In genomic region chr20:17557675-17558006, GRCh38 we compare ENCODE assay signal across 9 cellular contexts. TPM values are rescaled to one million over a fixed set of nuclear protein-coding genes. Genes with fewer than 3 reads are reported as not detected.
DNase-seq lines count a peak whose midpoint lies in the region; ATAC-seq, FAIRE-seq and TF ChIP-seq lines count a peak whose summit lies in the region.
"Had no signal": no experiment of that assay in that cellular context is flagged by ENCODE, and none has a peak within 500 bp of the region (broad histone marks: within the 10 kb centered on the region; RNA-seq: fewer than 3 reads in every experiment).

No MANE protein-coding gene starts in this region.

- TF ChIP-seq RAD21 in HepG2 (CRISPR knock-in tag; IDR thresholded peaks at IDR 0.05): no peak
- no peak for TF ChIP-seq RAD21 in liver (IDR thresholded peaks at IDR 0.05)

- no peak overlapping the region for H3K4me3 Mint-ChIP-seq in CD4-positive, alpha-beta memory T cell

- H3K4me3 ChIP-seq in HepG2 (replicated peaks in 1 of 3; ENCODE audit: insufficient read depth in 1 of 3, low read depth in 2 of 3, low read length in 3 of 3): no peak overlapping the region; a peak in 1 of 6 replicates
- H3K4me3 ChIP-seq in right lobe of liver: no peak overlapping the region
- no peak overlapping the region for H3K4me3 ChIP-seq in liver (ENCODE audit: low read depth in 1 of 3, low read length in 3 of 3)
- no peak overlapping the region for H3K4me3 ChIP-seq in aorta (ENCODE audit: low read length in 2 of 2)
- H3K4me3 ChIP-seq in CD4-positive, alpha-beta memory T cell (ENCODE audit: low read length in 2 of 2): no peak overlapping the region

- in situ Hi-C loops in HepG2 (cut with HindIII; ENCODE audit: extremely low pct_ligation_motif_present, low pct_unique_long_range_greater_than_20kb): no loop called here

- H3K27ac ChIP-seq in HepG2 (ENCODE audit: extremely low read length, insufficient read depth, low read length): no peak overlapping the region
- H3K27ac ChIP-seq in right lobe of liver: peak overlapping the region in 1 of 3 donors; percentile 19
- H3K27ac ChIP-seq in liver (ENCODE audit: low read depth in 1 of 2, low read length in 2 of 2): peak overlapping the region; percentile 2 to 29
- H3K27ac ChIP-seq in aorta (ENCODE audit: low read depth in 1 of 2, low read length in 2 of 2): peak overlapping the region; percentile 85 to 98
- no peak overlapping the region for H3K27ac ChIP-seq in CD4-positive, alpha-beta memory T cell (ENCODE audit: low read depth, low read length)

- no peaks in the 10 kb centered on the region for H3K36me3 ChIP-seq in HepG2 (replicated peaks in 1 of 2; ENCODE audit: control insufficient read depth in 1 of 2, insufficient read depth in 2 of 2, low read length in 2 of 2)
- H3K36me3 ChIP-seq in right lobe of liver: no peaks in the 10 kb centered on the region
- no peaks in the 10 kb centered on the region for H3K36me3 ChIP-seq in liver (ENCODE audit: control insufficient read depth in 4 of 4, insufficient read depth in 3 of 4, low read depth in 1 of 4, low read length in 3 of 4)
- H3K36me3 ChIP-seq in aorta (ENCODE audit: control insufficient read depth in 1 of 2, insufficient read depth in 2 of 2, low read length in 1 of 2): no peaks in the 10 kb centered on the region
- no peaks in the 10 kb centered on the region for H3K36me3 ChIP-seq in CD4-positive, alpha-beta memory T cell (ENCODE audit: insufficient read depth, low read length)

- POLR2A ChIA-PET in HepG2 (lab: Yijun Ruan, JAX): interaction anchor here (0.9 to 6.6 kb wide), 2 partner anchors 13 to 15 kb away, joined by 3 to 33 read pairs; partner anchors contain the start of gene DSTN
- POLR2A ChIA-PET in CD4-positive, alpha-beta memory T cell (lab: Charles Lee; ENCODE audit: partially characterized antibody): interaction anchor here (1.2 to 2.5 kb wide), 2 partner anchors 13 to 53 kb away, joined by 4 to 8 read pairs; partner anchors contain the start of gene DSTN

- no peak overlapping the region for H2AFZ ChIP-seq in HepG2 (ENCODE audit: low read length)

- H3K9me3 ChIP-seq in HepG2 (ENCODE audit: low read length): no peaks in the 10 kb centered on the region
- no peaks in the 10 kb centered on the region for H3K9me3 ChIP-seq in right lobe of liver
- no peaks in the 10 kb centered on the region for H3K9me3 ChIP-seq in liver (ENCODE audit: control insufficient read depth in 4 of 4, low read length in 3 of 4)
- H3K9me3 ChIP-seq in aorta (ENCODE audit: control insufficient read depth, low read length): no peaks in the 10 kb centered on the region
- H3K9me3 ChIP-seq in CD4-positive, alpha-beta memory T cell (ENCODE audit: control insufficient read depth in 1 of 2, low read length in 2 of 2): no peaks in the 10 kb centered on the region

- H3K79me2 ChIP-seq in HepG2 (ENCODE audit: insufficient read depth, low read length): no peaks in the 10 kb centered on the region

- no peaks in the 10 kb centered on the region for H3K36me3 Mint-ChIP-seq in CD4-positive, alpha-beta memory T cell

- H3K27me3 Mint-ChIP-seq in CD4-positive, alpha-beta memory T cell: no peaks in the 10 kb centered on the region

- H3K27ac Mint-ChIP-seq in CD4-positive, alpha-beta memory T cell: peak overlapping the region in 1 of 7 donors; percentile 26

- H3K4me1 ChIP-seq in HepG2 (ENCODE audit: insufficient read depth, low read length) (peaks cover 38% of the 10 kb centered on the region), right lobe of liver (peaks cover 0 to 11% (median 2%) of the 10 kb centered on the region in 4 donors), liver (ENCODE audit: control insufficient read depth in 4 of 4, insufficient read depth in 4 of 4, low read length in 3 of 4) (peaks cover 0 to 11% (median 5%) of the 10 kb centered on the region in 4 donors), aorta (ENCODE audit: control insufficient read depth in 1 of 2, insufficient read depth in 2 of 2, low read length in 2 of 2) (peaks cover 7 to 23% of the 10 kb centered on the region in 2 donors)
- H3K4me1 ChIP-seq in CD4-positive, alpha-beta memory T cell (ENCODE audit: insufficient read depth, low read length): no peaks in the 10 kb centered on the region

- TF ChIP-seq POLR2A in HepG2 (IDR thresholded peaks at IDR 0.05; ENCODE audit: insufficient read depth in 1 of 2, low read depth in 2 of 2, low read length in 2 of 2) (no peak), right lobe of liver (IDR thresholded peaks at IDR 0.05) (no peak)

- no peaks in the 10 kb centered on the region for H3K9me3 Mint-ChIP-seq in CD4-positive, alpha-beta memory T cell

- BruUV-seq in HepG2 (replicated peaks; lab: Mats Ljungman, UMichigan): no TSS peak

- FAIRE-seq in HepG2 (lab: Jason Lieb, UNC): no peak

- H4K20me1 ChIP-seq in HepG2 (ENCODE audit: insufficient read depth, low read length): no peaks in the 10 kb centered on the region

- peak overlapping the region; percentile 59 for H3K4me2 ChIP-seq in HepG2 (ENCODE audit: low read depth, low read length)

- TF ChIP-seq CTCF in HepG2 (CRISPR knock-in tag; IDR thresholded peaks at IDR 0.05) (no peak), right lobe of liver (IDR thresholded peaks at IDR 0.05) (no peak), liver (IDR thresholded peaks at IDR 0.05; ENCODE audit: low read depth, low read length, missing input control) (no peak)

- intact Hi-C loops in HepG2 (cut with micrococcal nuclease; ENCODE audit: unreplicated experiment) (loop anchor here (1.0 kb wide), 1 partner anchor 12 kb away; no protein-coding TSS in a partner anchor), right lobe of liver (cut with DNase I) (no loop called here), aorta (cut with DNase I) (no loop called here)
- intact Hi-C loops in CD4-positive, alpha-beta memory T cell (cut with micrococcal nuclease): no loop called here

- no peak for TF ChIP-seq EP300 in HepG2 (IDR thresholded peaks at IDR 0.05; ENCODE audit: low read depth in 2 of 2, low read length in 2 of 2)
- no peak for TF ChIP-seq EP300 in HepG2 (CRISPR knock-in tag; IDR thresholded peaks at IDR 0.05; ENCODE audit: borderline replicate concordance)

- H3K9ac ChIP-seq in HepG2 (ENCODE audit: insufficient read depth, low read depth, low read length) (peak overlapping the region; percentile 50), liver (ENCODE audit: low read depth in 1 of 2, low read length in 2 of 2) (no peak overlapping the region)

- H3K27me3 ChIP-seq in HepG2 (ENCODE audit: control insufficient read depth in 1 of 2, insufficient read depth in 2 of 2, low read length in 2 of 2) (no peaks in the 10 kb centered on the region), right lobe of liver (no peaks in the 10 kb centered on the region), liver (ENCODE audit: control insufficient read depth in 4 of 4, insufficient read depth in 4 of 4, low read length in 3 of 4) (no peaks in the 10 kb centered on the region), aorta (ENCODE audit: control insufficient read depth in 1 of 2, insufficient read depth in 2 of 2, low read length in 1 of 2) (no peaks in the 10 kb centered on the region)
- H3K27me3 ChIP-seq in CD4-positive, alpha-beta memory T cell (ENCODE audit: insufficient read depth, low read length): no peaks in the 10 kb centered on the region

- 18% methylated on average over 3 of the region's 3 CpGs for WGBS in HepG2 (ENCODE audit: low lambda C conversion rate)
- WGBS in right lobe of liver (ENCODE audit: insufficient coverage, low coverage, low lambda C conversion rate, missing lambda C conversion rate): 73% methylated on average over 3 of the region's 3 CpGs
- WGBS in liver: 80% methylated on average over 3 of the region's 3 CpGs
- WGBS in aorta, 2 donors: 19 to 22% methylated on average over 3 of the region's 3 CpGs

- DNase-seq in HepG2 (ENCODE audit: low spot score) (peak; percentile 50), right lobe of liver (no peak), astrocyte of the hippocampus (ENCODE audit: low read depth, low spot score) (peak; percentile 80), aorta (no peak), T1000 (lab: John Stamatoyannopoulos, UW) (no peak)
- no peak for DNase-seq in CD4-positive, alpha-beta memory T cell
- DNase-seq: activated gamma-delta T cell treated with Interleukin-2 at 50 U/mL for 16 hours had no signal

- peaks cover 3 to 9% (median 4%) of the 10 kb centered on the region in 4 donors for H3K4me1 Mint-ChIP-seq in CD4-positive, alpha-beta memory T cell

- ATAC-seq in HepG2 (peak; percentile 59), right lobe of liver (no peak), aorta (ENCODE audit: low FRiP score) (no peak), HG03460 (IDR thresholded peaks at IDR 0.05; ENCODE audit: unreplicated experiment) (no peak)

- CTCF ChIA-PET in HepG2 (lab: Yijun Ruan, JAX; ENCODE audit: low intra/inter-chr PET ratio, low total read pairs): no interaction called here
- CTCF ChIA-PET in CD4-positive, alpha-beta memory T cell (lab: Charles Lee; ENCODE audit: partially characterized antibody): interaction anchor here (1.2 kb wide), 1 partner anchor 340 kb away, joined by 3 read pairs; no protein-coding TSS in a partner anchor

RNA-seq across cellular contexts. Expression of gene DSTN, which starts 12.2 kb away (rescaled TPM):
- total RNA-seq in HepG2 (2016; rRNA removed; fragmentation: Illumina TruSeq; extraction: Trizol): 106 and 164 TPM in 2 replicates
- total RNA-seq in HepG2 (2016; cell fraction: cytosol; rRNA removed; fragmentation: Illumina TruSeq; extraction: Trizol; ENCODE audit: low read depth): 28.2 and 36.3 TPM in 2 replicates
- 120 and 172 TPM in 2 replicates for total RNA-seq in HepG2 (2016; cell fraction: insoluble cytoplasmic fraction; rRNA removed; fragmentation: Illumina TruSeq; extraction: Trizol)
- 94.4 and 96.0 TPM in 2 replicates for total RNA-seq in HepG2 (2016; cell fraction: membrane; rRNA removed; fragmentation: Illumina TruSeq; extraction: Trizol)
- total RNA-seq in HepG2 (2016; cell fraction: nucleus; rRNA removed; fragmentation: Illumina TruSeq; extraction: Trizol): 46.1 and 50.0 TPM in 2 replicates
- polyA plus RNA-seq in HepG2 (2011; rRNA removed): 21.8 and 27.6 TPM in 2 replicates
- polyA plus RNA-seq in HepG2 (2011; cell fraction: cytosol; rRNA removed): 11.0 and 20.0 TPM in 2 replicates
- polyA plus RNA-seq in HepG2 (2011; cell fraction: nucleus; rRNA removed): 8.1 and 11.6 TPM in 2 replicates
- 74.6 and 95.1 TPM in 2 replicates for polyA plus RNA-seq in HepG2 (2012)
- 77.0 and 95.4 TPM in 2 replicates for polyA plus RNA-seq in HepG2 (2016; cell fraction: cytosol; fragmentation: Illumina TruSeq; extraction: Trizol; ENCODE audit: low read depth)
- 263 and 281 TPM in 2 replicates for polyA plus RNA-seq in HepG2 (2016; cell fraction: insoluble cytoplasmic fraction; fragmentation: Illumina TruSeq; extraction: Trizol; ENCODE audit: low read depth)
- 120 and 139 TPM in 2 replicates for polyA plus RNA-seq in HepG2 (2016; cell fraction: membrane; fragmentation: Illumina TruSeq; extraction: Trizol; ENCODE audit: low read depth)
- 108 and 109 TPM in 2 replicates for polyA plus RNA-seq in HepG2 (2016; cell fraction: nucleus; fragmentation: Illumina TruSeq; extraction: Trizol; ENCODE audit: insufficient read depth, low read depth)
- 1.3 and 4.9 TPM in 2 replicates for polyA minus RNA-seq in HepG2 (2011; rRNA and poly(A)+ RNA removed; ENCODE audit: low replicate concordance)
- polyA minus RNA-seq in HepG2 (2011; cell fraction: cytosol; rRNA and poly(A)+ RNA removed): 15.3 and 15.9 TPM in 2 replicates
- polyA minus RNA-seq in HepG2 (2011; cell fraction: nucleus; rRNA and poly(A)+ RNA removed): 5.8 and 7.6 TPM in 2 replicates
- 10 to 100 TPM; 65.8 to 94.4 (median 86.9) TPM for total RNA-seq in right lobe of liver
- 10 to 100 TPM; 39.9 to 82.7 TPM for total RNA-seq in liver
- 100 to 1,000 TPM; 133 to 137 TPM for polyA plus RNA-seq in liver
- total RNA-seq in aorta: 1,000 to 10,000 TPM; 1,041 to 1,932 TPM
- 1,000 to 10,000 TPM; 2,289 to 5,298 TPM for polyA plus RNA-seq in aorta
- 10 to 100 TPM; 43.1 to 49.1 TPM for total RNA-seq in CD4-positive, alpha-beta memory T cell
- polyA plus RNA-seq in CD4-positive, alpha-beta memory T cell: 100 to 1,000 TPM; 147 to 212 TPM

RNA-seq across cellular contexts. Expression of gene BFSP1, which starts 26.5 kb away (rescaled TPM):
- total RNA-seq in HepG2 (2016; rRNA removed; fragmentation: Illumina TruSeq; extraction: Trizol): 0.22 and 0.36 TPM in 2 replicates
- 0.30 TPM in 1 of 2 replicates, not detected in the other for total RNA-seq in HepG2 (2016; cell fraction: cytosol; rRNA removed; fragmentation: Illumina TruSeq; extraction: Trizol; ENCODE audit: low read depth)
- total RNA-seq in HepG2 (2016; cell fraction: insoluble cytoplasmic fraction; rRNA removed; fragmentation: Illumina TruSeq; extraction: Trizol): 0.30 and 0.79 TPM in 2 replicates
- total RNA-seq in HepG2 (2016; cell fraction: membrane; rRNA removed; fragmentation: Illumina TruSeq; extraction: Trizol): 0.28 and 0.34 TPM in 2 replicates
- total RNA-seq in HepG2 (2016; cell fraction: nucleus; rRNA removed; fragmentation: Illumina TruSeq; extraction: Trizol): 0.19 and 0.44 TPM in 2 replicates
- polyA plus RNA-seq in HepG2 (2011; rRNA removed): 0.24 and 0.26 TPM in 2 replicates
- polyA plus RNA-seq in HepG2 (2011; cell fraction: cytosol; rRNA removed): 0.28 and 0.32 TPM in 2 replicates
- 0.11 and 0.23 TPM in 2 replicates for polyA plus RNA-seq in HepG2 (2011; cell fraction: nucleus; rRNA removed)
- 0.15 and 0.31 TPM in 2 replicates for polyA plus RNA-seq in HepG2 (2012)
- 0.11 and 0.23 TPM in 2 replicates for polyA plus RNA-seq in HepG2 (2016; cell fraction: cytosol; fragmentation: Illumina TruSeq; extraction: Trizol; ENCODE audit: low read depth)
- polyA plus RNA-seq in HepG2 (2016; cell fraction: insoluble cytoplasmic fraction; fragmentation: Illumina TruSeq; extraction: Trizol; ENCODE audit: low read depth): 0.26 and 0.56 TPM in 2 replicates
- 0.26 and 0.31 TPM in 2 replicates for polyA plus RNA-seq in HepG2 (2016; cell fraction: membrane; fragmentation: Illumina TruSeq; extraction: Trizol; ENCODE audit: low read depth)
- polyA plus RNA-seq in HepG2 (2016; cell fraction: nucleus; fragmentation: Illumina TruSeq; extraction: Trizol; ENCODE audit: insufficient read depth, low read depth): 0.21 and 0.27 TPM in 2 replicates
- 0.42 and 1.2 TPM in 2 replicates for polyA minus RNA-seq in HepG2 (2011; rRNA and poly(A)+ RNA removed; ENCODE audit: low replicate concordance)
- not detected in 2 replicates for polyA minus RNA-seq in HepG2 (2011; cell fraction: cytosol; rRNA and poly(A)+ RNA removed)
- polyA minus RNA-seq in HepG2 (2011; cell fraction: nucleus; rRNA and poly(A)+ RNA removed): 0.25 TPM in 1 of 2 replicates, not detected in the other
- under 1 TPM; 0.16 to 0.68 (median 0.25) TPM for total RNA-seq in right lobe of liver
- under 1 TPM; 0.17 to 0.28 TPM for total RNA-seq in liver
- under 1 TPM; 0.14 to 0.25 TPM for polyA plus RNA-seq in liver
- total RNA-seq in aorta: 1 to 10 TPM; 1.5 to 2.6 TPM
- 1 to 10 TPM; 2.4 to 9.9 TPM for polyA plus RNA-seq in aorta
- under 1 TPM; 0.87 to 0.94 TPM for total RNA-seq in CD4-positive, alpha-beta memory T cell
- polyA plus RNA-seq in CD4-positive, alpha-beta memory T cell: under 1 TPM; 0.21 to 0.96 TPM

Comparison
In these comparisons a context has a peak if more than half of its experiments do, and no peak if none do; other contexts are left out.
1. DNase-seq: peak in HepG2 (single experiment) and astrocyte of the hippocampus (single experiment); none in right lobe of liver (0 of 3), aorta (0 of 2), T1000 (single experiment) and CD4-positive, alpha-beta memory T cell (0 of 5).
2. H3K27ac ChIP-seq: peak in liver (2 of 2) and aorta (2 of 2); none in HepG2 (single experiment) and CD4-positive, alpha-beta memory T cell (single experiment).
3. RNA of gene DSTN, which starts 12.2 kb away (total RNA-seq): 1,041 to 1,932 TPM in aorta; 28.2 to 172 TPM in HepG2, 65.8 to 94.4 TPM in right lobe of liver, 39.9 to 82.7 TPM in liver and 43.1 to 49.1 TPM in CD4-positive, alpha-beta memory T cell; every median in the first group is over 4 times any median in the second.